ENCODE assay signal across 22 cellular contexts in genomic region chr6:37793067-37793466, GRCh38. TPM values are rescaled to one million over a fixed set of nuclear protein-coding genes. Genes with fewer than 3 reads are reported as not detected.
DNase-seq lines count a peak whose midpoint lies in the region; ATAC-seq and TF ChIP-seq lines count a peak whose summit lies in the region.
"Had no signal": no experiment of that assay in that cellular context is flagged by ENCODE, and none has a peak within 500 bp of the region (broad histone marks: within the 10 kb centered on the region; RNA-seq: fewer than 3 reads in every experiment).

No MANE protein-coding gene starts in this region.

- no peak for TF ChIP-seq CTCF in neural progenitor cell (IDR thresholded peaks at IDR 0.05)

- no peaks in the 10 kb centered on the region for H3K9me3 Mint-ChIP-seq in neural progenitor cell
- H3K9me3 Mint-ChIP-seq: H9 had no signal

- no peak overlapping the region for H3K9ac ChIP-seq in neural progenitor cell

- H3K36me3 ChIP-seq in neural progenitor cell: no peaks in the 10 kb centered on the region

- no peak for ATAC-seq in HG03439 (IDR thresholded peaks at IDR 0.05; ENCODE audit: unreplicated experiment)
- ATAC-seq: PC-3, SK-N-SH treated with all-trans-retinoic acid at 6 μM for 48 hours had no signal

- no peak overlapping the region for H3K4me2 ChIP-seq in neural progenitor cell

- H2AFZ ChIP-seq in neural progenitor cell (replicated peaks): peak overlapping the region; percentile 22

- H3K4me1 Mint-ChIP-seq in neural progenitor cell: peaks cover 17% of the 10 kb centered on the region

- no peak overlapping the region for H3K27ac Mint-ChIP-seq in neural progenitor cell
- H3K27ac Mint-ChIP-seq: H9 had no signal

- DNase-seq in EL (peak; percentile 28), OCI-M1 (lab: John Stamatoyannopoulos, UW) (peak; percentile 46), fibroblast of gingiva (ENCODE audit: low read depth) (peak; percentile 21), neural progenitor cell (ENCODE audit: low spot score) (no peak), nucleus accumbens (lab: John Stamatoyannopoulos, UW) (no peak), T-helper 1 cell (no peak)
- DNase-seq: AML-193, DND-41, GDM1, H9, KBM-7, NCI-H1417, NCI-H187, NCI-H2227 treated with DMSO at 0.1 percent for 48 hours, NCI-H510A treated with DMSO at 0.1 percent for 48 hours, NCI-H774, PC-3, RPMI8226, SIG-M5 had no signal

- no peak overlapping the region for H3K27ac ChIP-seq in neural progenitor cell
- H3K27ac ChIP-seq: C4-2B had no signal

- no peaks in the 10 kb centered on the region for H3K36me3 Mint-ChIP-seq in neural progenitor cell

- no peak overlapping the region for H3K4me3 ChIP-seq in neural progenitor cell

- no peaks in the 10 kb centered on the region for H3K27me3 ChIP-seq in neural progenitor cell

- peaks cover 4% of the 10 kb centered on the region for H3K4me1 ChIP-seq in neural progenitor cell

- H3K9me3 ChIP-seq in neural progenitor cell (ENCODE audit: low read depth): no peaks in the 10 kb centered on the region

- peaks cover 13% of the 10 kb centered on the region for H3K27me3 Mint-ChIP-seq in neural progenitor cell (ENCODE audit: insufficient read depth, low read depth)

- H4K20me1 ChIP-seq in neural progenitor cell (ENCODE audit: low read depth): no peaks in the 10 kb centered on the region

- H3K79me2 ChIP-seq in neural progenitor cell (ENCODE audit: low read depth): no peaks in the 10 kb centered on the region

- H3K4me3 Mint-ChIP-seq in neural progenitor cell: no peak overlapping the region
- H3K4me3 Mint-ChIP-seq: H9 had no signal

- H3F3A ChIP-seq in neural progenitor cell (ENCODE audit: low read depth): peaks cover 9% of the 10 kb centered on the region

RNA-seq across cellular contexts. Expression of gene ZFAND3, which starts 26.5 kb away (rescaled TPM):
- total RNA-seq in neural progenitor cell (ENCODE audit: low replicate concordance): 24.3 and 34.6 TPM in 2 replicates

Comparison
In these comparisons a context has a peak if more than half of its experiments do, and no peak if none do; other contexts are left out.
1. DNase-seq: peak in EL (single experiment), OCI-M1 (single experiment) and fibroblast of gingiva (single experiment); none in neural progenitor cell (single experiment), nucleus accumbens (0 of 56) and T-helper 1 cell (0 of 5).